Comparison of ENCODE assay signal across 18 cellular contexts in the genomic region with DNA sequence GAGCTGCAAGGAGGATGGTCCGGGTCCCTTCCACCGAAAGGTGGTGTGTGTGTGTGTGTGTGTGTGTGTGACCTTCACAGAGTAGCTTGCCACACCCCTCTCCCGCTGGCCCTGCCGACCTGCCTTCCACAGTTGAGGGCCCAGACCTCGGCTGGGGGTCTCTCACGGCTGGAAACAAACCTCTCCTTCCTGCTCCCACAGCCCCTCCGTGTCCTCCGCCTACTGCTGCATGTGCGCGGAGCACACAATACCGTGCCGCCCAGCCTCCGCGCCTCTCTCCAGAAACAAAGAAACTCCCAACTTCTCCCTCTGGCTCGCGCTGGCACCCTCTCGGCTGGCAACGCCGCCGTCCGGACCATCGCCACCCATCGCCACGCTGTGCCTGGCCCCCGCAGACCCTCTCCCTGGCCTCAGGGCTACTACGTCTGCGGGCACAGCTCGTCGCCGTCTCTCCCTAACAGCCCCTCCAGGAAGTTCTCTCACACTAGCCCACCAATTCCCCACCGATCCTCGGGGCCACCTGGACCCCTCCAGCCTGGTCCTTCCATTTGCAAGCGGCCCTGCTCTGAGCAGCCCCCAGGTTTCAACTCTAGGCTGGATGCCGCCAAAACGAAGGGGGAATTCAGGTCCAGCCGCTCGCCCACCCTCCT.
A peak's percentile ranks its signal among the peaks of the same experiment; 100 is the strongest.
DNase-seq lines count a peak whose midpoint lies in the region; TF ChIP-seq lines count a peak whose summit lies in the region.
"Had no signal": no experiment of that assay in that cellular context is flagged by ENCODE, and none has a peak within 500 bp of the region (broad histone marks: within the 10 kb centered on the region; RNA-seq: fewer than 3 reads in every experiment).

No MANE protein-coding gene starts in this region.

- H3K36me3 Mint-ChIP-seq in activated CD4-positive, alpha-beta T cell treated with anti-CD3 and anti-CD28 coated beads, Interleukin-2, amount 10 ng/mL, durations not matched to agents 7 days and 5 days (ENCODE audit: low read depth), result peaks cover 18% of the 10 kb centered on the region
- H3K36me3 Mint-ChIP-seq in dendritic cell treated with granulocyte-macrophage colony-stimulating factor and Interleukin-4, amounts not matched to agents 40 ng/mL and 50 ng/mL, for 4 days (ENCODE audit: low read depth), result peaks cover 100% of the 10 kb centered on the region
- peaks cover 34% of the 10 kb centered on the region for H3K36me3 Mint-ChIP-seq in MCF 10A (ENCODE audit: insufficient read depth, unreplicated experiment)

- DNase-seq in activated CD4-positive, alpha-beta T cell treated with anti-CD3 and anti-CD28 coated beads, Interleukin-2, amount 10 ng/mL, durations not matched to agents 7 days and 5 days, result no peak
- no peak for DNase-seq in activated CD4-positive, alpha-beta T cell treated with anti-CD3 and anti-CD28 coated beads for 1 hour
- DNase-seq in MCF 10A (ENCODE audit: unreplicated experiment) (no peak), NOMO-1 treated with dmso at 0.1 percent for 144 hours (lab: John Stamatoyannopoulos, UW; ENCODE audit: unreplicated experiment) (no peak)
- DNase-seq in stimulated activated CD4-positive, alpha-beta T cell treated with anti-CD3 and anti-CD28 coated beads, Interleukin-4, amount 100 ng/mL, for 1 hour, result no peak
- DNase-seq: activated naive CD4-positive, alpha-beta T cell treated with anti-CD3 and anti-CD28 coated beads for 36 hours; CD4-positive, CD25-positive, alpha-beta regulatory T cell; colonic mucosa; DND-41; GM23248; hippocampal formation; NCI-H345; stimulated activated CD4-positive, alpha-beta T cell treated with anti-CD3 and anti-CD28 coated beads, Interleukin-1b, Interleukin-23, amount 100 ng/mL, for 48 hours; stomach; T-cell had no signal

- H3K9ac ChIP-seq in HUES48 (ENCODE audit: low read depth, low read length) (no peak overlapping the region), neural cell (ENCODE audit: low read length) (peak overlapping the region; percentile 51)
- H3K9ac ChIP-seq: GM23248 had no signal

- H3K9me3 Mint-ChIP-seq in activated CD4-positive, alpha-beta T cell treated with anti-CD3 and anti-CD28 coated beads, Interleukin-2, amount 10 ng/mL, durations not matched to agents 7 days and 5 days, result no peaks in the 10 kb centered on the region
- no peaks in the 10 kb centered on the region for H3K9me3 Mint-ChIP-seq in dendritic cell treated with granulocyte-macrophage colony-stimulating factor and Interleukin-4, amounts not matched to agents 40 ng/mL and 50 ng/mL, for 4 days
- H3K9me3 Mint-ChIP-seq in MCF 10A (ENCODE audit: unreplicated experiment), result no peaks in the 10 kb centered on the region
- H3K9me3 Mint-ChIP-seq: activated naive CD4-positive, alpha-beta T cell treated with anti-CD3 and anti-CD28 coated beads for 36 hours; CD4-positive, CD25-positive, alpha-beta regulatory T cell; T-cell had no signal

- no peaks in the 10 kb centered on the region for H3K27me3 Mint-ChIP-seq in activated CD4-positive, alpha-beta T cell treated with anti-CD3 and anti-CD28 coated beads, Interleukin-2, amount 10 ng/mL, durations not matched to agents 7 days and 5 days
- no peaks in the 10 kb centered on the region for H3K27me3 Mint-ChIP-seq in dendritic cell treated with granulocyte-macrophage colony-stimulating factor and Interleukin-4, amounts not matched to agents 40 ng/mL and 50 ng/mL, for 4 days
- no peaks in the 10 kb centered on the region for H3K27me3 Mint-ChIP-seq in MCF 10A (ENCODE audit: insufficient read depth, unreplicated experiment)
- H3K27me3 Mint-ChIP-seq: T-cell had no signal

- no peaks in the 10 kb centered on the region for H3F3A ChIP-seq in neural cell (ENCODE audit: insufficient read depth, low read length, poor library complexity, severe bottlenecking)

- TF ChIP-seq EP300 in neural cell (conservative IDR thresholded peaks at IDR 0.05; ENCODE audit: poor library complexity, severe bottlenecking), result no peak

- H3K27ac ChIP-seq in HUES48 (ENCODE audit: low read depth, low read length) (no peak overlapping the region), neural cell (ENCODE audit: low read length) (peak overlapping the region; percentile 52)
- H3K27ac ChIP-seq: colonic mucosa, GM23248 had no signal

- peaks cover 15% of the 10 kb centered on the region; the same call in 1 of the 2 replicates for H3K4me1 ChIP-seq in HUES48 (ENCODE audit: control insufficient read depth, insufficient read depth, low read length)

- peak overlapping the region; percentile 24; the same call in 1 of the 2 replicates for H3K4me3 ChIP-seq in HUES48 (ENCODE audit: low read depth, low read length)
- H3K4me3 ChIP-seq in neural cell (ENCODE audit: low read length), result peak overlapping the region; percentile 52
- H3K4me3 ChIP-seq: colonic mucosa, GM23248, stomach had no signal

- no peaks in the 10 kb centered on the region for H3K9me2 ChIP-seq in neural cell (ENCODE audit: insufficient read depth, low read length)

- intact Hi-C loops in dendritic cell treated with granulocyte-macrophage colony-stimulating factor and Interleukin-4, amounts not matched to agents 40 ng/mL and 50 ng/mL, for 4 days (cut with micrococcal nuclease), result no loop called here
- intact Hi-C loops in MCF 10A (cut with micrococcal nuclease), result no loop called here

- H3K27ac Mint-ChIP-seq in activated CD4-positive, alpha-beta T cell treated with anti-CD3 and anti-CD28 coated beads, Interleukin-2, amount 10 ng/mL, durations not matched to agents 7 days and 5 days, result no peak overlapping the region
- H3K27ac Mint-ChIP-seq in dendritic cell treated with granulocyte-macrophage colony-stimulating factor and Interleukin-4, amounts not matched to agents 40 ng/mL and 50 ng/mL, for 4 days, result peak overlapping the region; percentile 63
- H3K27ac Mint-ChIP-seq in MCF 10A (ENCODE audit: low read depth, unreplicated experiment), result no peak overlapping the region
- H3K27ac Mint-ChIP-seq: activated naive CD4-positive, alpha-beta T cell treated with anti-CD3 and anti-CD28 coated beads for 36 hours; T-cell had no signal

- no peak overlapping the region for H2AFZ ChIP-seq in neural cell (ENCODE audit: low read depth, low read length)
- H2AFZ ChIP-seq: GM23248 had no signal

- no TSS peak for BruUV-seq in MCF 10A (replicated peaks; lab: Mats Ljungman, UMichigan)

- CTCF ChIA-PET in activated CD4-positive, alpha-beta T cell treated with anti-CD3 and anti-CD28 coated beads, Interleukin-2, amount 10 ng/mL, durations not matched to agents 7 days and 5 days (lab: Charles Lee), result interaction anchor here (0.6 kb wide), 1 partner anchor 283 kb away, joined by 3 read pairs; no protein-coding TSS in a partner anchor
- CTCF ChIA-PET in MCF 10A (lab: Yijun Ruan, JAX), result no interaction called here

- H3K36me3 ChIP-seq in HUES48 (ENCODE audit: control insufficient read depth, insufficient read depth, low read length) (no peaks in the 10 kb centered on the region), neural cell (ENCODE audit: insufficient read depth, low read length) (no peaks in the 10 kb centered on the region)

- no peaks in the 10 kb centered on the region for H3K79me2 ChIP-seq in neural cell (replicated peaks; ENCODE audit: insufficient read depth, low read length)

- POLR2A ChIA-PET in activated CD4-positive, alpha-beta T cell treated with anti-CD3 and anti-CD28 coated beads, Interleukin-2, amount 10 ng/mL, durations not matched to agents 7 days and 5 days (lab: Charles Lee), result interaction anchor here (0.5 kb wide), 1 partner anchor 133 kb away, joined by 3 read pairs; no protein-coding TSS in a partner anchor
- POLR2A ChIA-PET in MCF 10A (lab: Yijun Ruan, JAX), result no interaction called here

- no peak for TF ChIP-seq RAD21 in neural cell (conservative IDR thresholded peaks at IDR 0.05)

- H3K9me3 ChIP-seq in HUES48 (ENCODE audit: control insufficient read depth, insufficient read depth, low read length) (no peaks in the 10 kb centered on the region), neural cell (ENCODE audit: low read length) (no peaks in the 10 kb centered on the region)
- H3K9me3 ChIP-seq: colonic mucosa, stomach had no signal

- H3K27me3 ChIP-seq in HUES48 (ENCODE audit: control insufficient read depth, insufficient read depth, low read length), result no peaks in the 10 kb centered on the region
- H3K27me3 ChIP-seq in neural cell (ENCODE audit: insufficient read depth, low read depth, low read length), result no peaks in the 10 kb centered on the region
- H3K27me3 ChIP-seq: colonic mucosa, stomach had no signal

- H3K4me3 Mint-ChIP-seq in activated CD4-positive, alpha-beta T cell treated with anti-CD3 and anti-CD28 coated beads, Interleukin-2, amount 10 ng/mL, durations not matched to agents 7 days and 5 days, result peak overlapping the region; percentile 34
- H3K4me3 Mint-ChIP-seq in dendritic cell treated with granulocyte-macrophage colony-stimulating factor and Interleukin-4, amounts not matched to agents 40 ng/mL and 50 ng/mL, for 4 days, result no peak overlapping the region
- no peak overlapping the region for H3K4me3 Mint-ChIP-seq in MCF 10A (ENCODE audit: unreplicated experiment)
- H3K4me3 Mint-ChIP-seq: activated naive CD4-positive, alpha-beta T cell treated with anti-CD3 and anti-CD28 coated beads for 36 hours; CD4-positive, CD25-positive, alpha-beta regulatory T cell; T-cell had no signal

- no peaks in the 10 kb centered on the region for H3K4me1 Mint-ChIP-seq in activated CD4-positive, alpha-beta T cell treated with anti-CD3 and anti-CD28 coated beads, Interleukin-2, amount 10 ng/mL, durations not matched to agents 7 days and 5 days
- peaks cover 42% of the 10 kb centered on the region for H3K4me1 Mint-ChIP-seq in dendritic cell treated with granulocyte-macrophage colony-stimulating factor and Interleukin-4, amounts not matched to agents 40 ng/mL and 50 ng/mL, for 4 days (ENCODE audit: low read depth)
- peaks cover 15% of the 10 kb centered on the region for H3K4me1 Mint-ChIP-seq in MCF 10A (ENCODE audit: insufficient read depth, unreplicated experiment)
- H3K4me1 Mint-ChIP-seq: CD4-positive, CD25-positive, alpha-beta regulatory T cell had no signal

- H4K20me1 ChIP-seq in neural cell (ENCODE audit: insufficient read depth), result no peaks in the 10 kb centered on the region

- TF ChIP-seq CTCF in neural cell (IDR thresholded peaks at IDR 0.05; ENCODE audit: poor library complexity, severe bottlenecking), result no peak
- no peak for TF ChIP-seq CTCF in MCF 10A (IDR thresholded peaks at IDR 0.05; ENCODE audit: unreplicated experiment)

- no peak overlapping the region for H3K4me2 ChIP-seq in neural cell (ENCODE audit: low read length)

TF ChIP-seq in neural cell, 6 proteins besides CTCF, POLR2A, EP300 and RAD21 (continues in another document):
- TF ChIP-seq MXI1 (conservative IDR thresholded peaks at IDR 0.05; ENCODE audit: poor library complexity, severe bottlenecking), result no peak
- no peak for TF ChIP-seq TAF1 (IDR thresholded peaks at IDR 0.05; ENCODE audit: low read depth)
- no peak for TF ChIP-seq SMC3 (conservative IDR thresholded peaks at IDR 0.05; ENCODE audit: poor library complexity)
- no peak for TF ChIP-seq POLR2AphosphoS5 (IDR thresholded peaks at IDR 0.05)
